Comparison of ENCODE assay signal across 10 cellular contexts in genomic region chr14:65879218-65880009, GRCh38.
A peak's percentile ranks its signal among the peaks of the same experiment; 100 is the strongest.
DNase-seq lines count a peak whose midpoint lies in the region; ATAC-seq, FAIRE-seq and TF ChIP-seq lines count a peak whose summit lies in the region.
"Had no signal": no experiment of that assay in that cellular context is flagged by ENCODE, and none has a peak within 500 bp of the region (broad histone marks: within the 10 kb centered on the region; RNA-seq: fewer than 3 reads in every experiment).

No MANE protein-coding gene starts in this region.

- H3K27me3 ChIP-seq in Panc1 (ENCODE audit: control insufficient read depth, insufficient read depth, low read length) (no peaks in the 10 kb centered on the region), tibial artery (no peaks in the 10 kb centered on the region)

- POLR2A ChIA-PET in Panc1 (lab: Charles Lee), result no interaction called here

- H3K9ac ChIP-seq in kidney (ENCODE audit: low read length in 2 of 2), result no peak overlapping the region

- H3K4me1 ChIP-seq in Panc1 (ENCODE audit: control insufficient read depth, insufficient read depth, low read length), result no peaks in the 10 kb centered on the region
- H3K4me1 ChIP-seq in tibial artery, result no peaks in the 10 kb centered on the region
- H3K4me1 ChIP-seq in kidney (ENCODE audit: control insufficient read depth in 1 of 2, insufficient read depth in 1 of 2, low read depth in 1 of 2, low read length in 2 of 2), result no peaks in the 10 kb centered on the region

- TF ChIP-seq CTCF in AG09319 (IDR thresholded peaks at IDR 0.05; ENCODE audit: low read depth, low read length) (no peak), Panc1 (IDR thresholded peaks at IDR 0.05) (no peak), tibial artery (IDR thresholded peaks at IDR 0.05) (no peak), kidney (IDR thresholded peaks at IDR 0.05; ENCODE audit: borderline replicate concordance, extremely low read depth, insufficient read depth) (no peak)

- no peak for FAIRE-seq in kidney (lab: Jason Lieb, UNC)

- ATAC-seq in GM19463 (IDR thresholded peaks at IDR 0.05; ENCODE audit: unreplicated experiment), result peak; percentile 83
- no peak for ATAC-seq in Panc1
- ATAC-seq in GM18873 (IDR thresholded peaks at IDR 0.05; ENCODE audit: low FRiP score, unreplicated experiment), result no peak
- ATAC-seq: left lobe of liver had no signal

- CTCF ChIA-PET in Panc1 (lab: Charles Lee), result no interaction called here

- intact Hi-C loops in Panc1 (cut with micrococcal nuclease; ENCODE audit: unreplicated experiment) (no loop called here), tibial artery (cut with DNase I; ENCODE audit: low total_unique reads) (no loop called here), kidney (cut with DNase I) (no loop called here)

- H3K4me3 ChIP-seq in Panc1 (ENCODE audit: low read depth in 2 of 2, low read length in 2 of 2) (no peak overlapping the region), tibial artery (no peak overlapping the region), kidney (ENCODE audit: low read length in 2 of 2) (no peak overlapping the region)

- in situ Hi-C loops in Panc1 (cut with HindIII; ENCODE audit: low pct_unique_long_range_greater_than_20kb, low sequenced_read_pairs), result no loop called here

- no peaks in the 10 kb centered on the region for H3K9me3 ChIP-seq in Panc1 (ENCODE audit: control insufficient read depth, insufficient read depth, low read depth, low read length)
- H3K9me3 ChIP-seq in tibial artery, result no peaks in the 10 kb centered on the region
- peaks cover 0 to 6% of the 10 kb centered on the region in 2 donors for H3K9me3 ChIP-seq in kidney (ENCODE audit: control insufficient read depth in 1 of 2, low read length in 2 of 2)

- peak; percentile 41 for DNase-seq in AG09319 (ENCODE audit: extremely low read depth, low read depth)
- DNase-seq in Panc1 (ENCODE audit: low read depth, low spot score), result peak; percentile 2
- peak; percentile 54 for DNase-seq in fibroblast of gingiva (ENCODE audit: low read depth)
- DNase-seq in anterior cingulate cortex (lab: John Stamatoyannopoulos, UW), result no peak
- DNase-seq in tibial artery, result no peak
- DNase-seq in kidney, result no peak
- DNase-seq: NCI-H1048 had no signal

- no TSS peak for BruUV-seq in Panc1 (replicated peaks; lab: Mats Ljungman, UMichigan)

- H3K36me3 ChIP-seq in Panc1 (ENCODE audit: control insufficient read depth, insufficient read depth, low read length) (no peaks in the 10 kb centered on the region), tibial artery (no peaks in the 10 kb centered on the region), kidney (ENCODE audit: control insufficient read depth in 1 of 2, insufficient read depth in 2 of 2, low read length in 2 of 2) (no peaks in the 10 kb centered on the region)

- no peak overlapping the region for H3K27ac ChIP-seq in Panc1 (ENCODE audit: low read length)
- H3K27ac ChIP-seq in tibial artery, result no peak overlapping the region
- H3K27ac ChIP-seq in kidney (ENCODE audit: low read depth in 2 of 2, low read length in 2 of 2), result no peak overlapping the region

Comparison
In these comparisons a context has a peak if more than half of its experiments do, and no peak if none do; other contexts are left out.
1. DNase-seq: peak in AG09319 (single experiment), Panc1 (single experiment) and fibroblast of gingiva (single experiment); none in anterior cingulate cortex (0 of 58), tibial artery (0 of 2) and kidney (single experiment).